8 cellular contexts compared by ENCODE assay signal in genomic region chr14:100317897-100318808, GRCh38. TPM values are rescaled to one million over a fixed set of nuclear protein-coding genes. Genes with fewer than 3 reads are reported as not detected.
DNase-seq lines count a peak whose midpoint lies in the region; ATAC-seq and TF ChIP-seq lines count a peak whose summit lies in the region.

No MANE protein-coding gene starts in this region.

- TF ChIP-seq CTCF in SU-DHL-6 (IDR thresholded peaks at IDR 0.05; ENCODE audit: insufficient read depth, low read length, poor library complexity, severe bottlenecking) (peak; percentile 76), hepatocyte (IDR thresholded peaks at IDR 0.05; ENCODE audit: poor library complexity) (peak; percentile 66)

- DNase-seq in activated naive CD8-positive, alpha-beta T cell treated with anti-CD3 and anti-CD28 coated beads, Interleukin-2, amount 10 ng/mL, durations not matched to agents 7 days and 5 days: peak; percentile 83
- DNase-seq in hepatocyte (ENCODE audit: low spot score) (peak; percentile 75), foreskin melanocyte (no peak), NCI-H2029 treated with DMSO at 0.1 percent for 48 hours (lab: John Stamatoyannopoulos, UW) (no peak)
- DNase-seq in stimulated activated CD4-positive, alpha-beta T cell treated with anti-CD3 and anti-CD28 coated beads, Interleukin-12 subunit alpha, Interleukin-12 subunit beta, amount 100 ng/mL, for 4 hours: peak; percentile 65

- peak overlapping the region; percentile 78 for H3K4me3 Mint-ChIP-seq in activated naive CD8-positive, alpha-beta T cell treated with anti-CD3 and anti-CD28 coated beads, Interleukin-2, amount 10 ng/mL, durations not matched to agents 7 days and 5 days

- POLR2A ChIA-PET in activated naive CD8-positive, alpha-beta T cell treated with anti-CD3 and anti-CD28 coated beads, Interleukin-2, amount 10 ng/mL, durations not matched to agents 7 days and 5 days (lab: Charles Lee): no interaction called here

- H3K4me2 ChIP-seq in SU-DHL-6 (ENCODE audit: low read depth, low read length, poor library complexity, severe bottlenecking): peak overlapping the region; percentile 25
- peak overlapping the region; percentile 60 for H3K4me2 ChIP-seq in hepatocyte

- H3K4me1 ChIP-seq in hepatocyte (ENCODE audit: insufficient read depth): no peaks in the 10 kb centered on the region

- H3K4me3 ChIP-seq in SU-DHL-6 (ENCODE audit: insufficient read depth, low read length, poor library complexity, severe bottlenecking) (no peak overlapping the region), hepatocyte (no peak overlapping the region)

- H3K36me3 ChIP-seq in SU-DHL-6 (ENCODE audit: low read length) (no peaks in the 10 kb centered on the region), hepatocyte (replicated peaks; ENCODE audit: insufficient read depth, low read depth) (no peaks in the 10 kb centered on the region)

- H3K27ac Mint-ChIP-seq in activated naive CD8-positive, alpha-beta T cell treated with anti-CD3 and anti-CD28 coated beads, Interleukin-2, amount 10 ng/mL, durations not matched to agents 7 days and 5 days: peak overlapping the region; percentile 68

- H3K9me3 ChIP-seq in SU-DHL-6 (ENCODE audit: insufficient read depth, low read length) (no peaks in the 10 kb centered on the region), hepatocyte (ENCODE audit: low read depth) (no peaks in the 10 kb centered on the region)

- H3K27me3 Mint-ChIP-seq in activated naive CD8-positive, alpha-beta T cell treated with anti-CD3 and anti-CD28 coated beads, Interleukin-2, amount 10 ng/mL, durations not matched to agents 7 days and 5 days: no peaks in the 10 kb centered on the region

- H3K9me2 ChIP-seq in SU-DHL-6 (replicated peaks; ENCODE audit: insufficient read depth, low read length) (no peaks in the 10 kb centered on the region), hepatocyte (replicated peaks; ENCODE audit: insufficient read depth) (no peaks in the 10 kb centered on the region)

- H2AFZ ChIP-seq in SU-DHL-6 (ENCODE audit: low read depth, low read length, severe bottlenecking) (peak overlapping the region; percentile 33), hepatocyte (peak overlapping the region; percentile 45)

- H3K9me3 Mint-ChIP-seq in activated naive CD8-positive, alpha-beta T cell treated with anti-CD3 and anti-CD28 coated beads, Interleukin-2, amount 10 ng/mL, durations not matched to agents 7 days and 5 days: no peaks in the 10 kb centered on the region

- 45% methylated on average over 40 of the region's 40 CpGs for WGBS in hepatocyte (ENCODE audit: low lambda C conversion rate, missing lambda C conversion rate)

- H3K27ac ChIP-seq in SU-DHL-6 (ENCODE audit: low read depth, low read length): no peak overlapping the region
- no peak overlapping the region for H3K27ac ChIP-seq in hepatocyte

- no peak overlapping the region for H3K9ac ChIP-seq in SU-DHL-6 (ENCODE audit: low read length)

- H3F3A ChIP-seq in SU-DHL-6 (ENCODE audit: insufficient read depth): no peaks in the 10 kb centered on the region

- H3K79me2 ChIP-seq in SU-DHL-6 (ENCODE audit: insufficient read depth, low read length) (no peaks in the 10 kb centered on the region), hepatocyte (no peaks in the 10 kb centered on the region)

- H4K20me1 ChIP-seq in SU-DHL-6 (ENCODE audit: low read depth, low read length) (no peaks in the 10 kb centered on the region), hepatocyte (ENCODE audit: insufficient read depth, poor library complexity, severe bottlenecking) (no peaks in the 10 kb centered on the region)

- no peaks in the 10 kb centered on the region for H3K36me3 Mint-ChIP-seq in activated naive CD8-positive, alpha-beta T cell treated with anti-CD3 and anti-CD28 coated beads, Interleukin-2, amount 10 ng/mL, durations not matched to agents 7 days and 5 days

- peaks cover 7% of the 10 kb centered on the region for H3K4me1 Mint-ChIP-seq in activated naive CD8-positive, alpha-beta T cell treated with anti-CD3 and anti-CD28 coated beads, Interleukin-2, amount 10 ng/mL, durations not matched to agents 7 days and 5 days

- H3K27me3 ChIP-seq in SU-DHL-6 (ENCODE audit: low read length) (no peaks in the 10 kb centered on the region), hepatocyte (no peaks in the 10 kb centered on the region)

- ATAC-seq in GM18520 (IDR thresholded peaks at IDR 0.05; ENCODE audit: unreplicated experiment): peak; percentile 61
- peak; percentile 86 for ATAC-seq in HG02981 (IDR thresholded peaks at IDR 0.05; ENCODE audit: unreplicated experiment)
- peak; percentile 95 for ATAC-seq in activated naive CD8-positive, alpha-beta T cell treated with anti-CD3 and anti-CD28 coated beads, Interleukin-2, amount 10 ng/mL, durations not matched to agents 7 days and 5 days (ENCODE audit: low read depth)

RNA-seq across cellular contexts. Expression of gene SLC25A47, which starts 5.0 kb away (rescaled TPM):
- total RNA-seq in activated naive CD8-positive, alpha-beta T cell treated with anti-CD3 and anti-CD28 coated beads, Interleukin-2, amount 10 ng/mL, durations not matched to agents 7 days and 5 days: not detected
- total RNA-seq in hepatocyte: 1.6 and 1.8 TPM in 2 replicates
- 0.77 and 1.8 TPM in 2 replicates for polyA plus RNA-seq in hepatocyte

RNA-seq across cellular contexts. Expression of gene SLC25A29, which starts 11.9 kb away (rescaled TPM):
- 10 to 100 TPM; 17.3 to 18.1 TPM for total RNA-seq in activated naive CD8-positive, alpha-beta T cell treated with anti-CD3 and anti-CD28 coated beads, Interleukin-2, amount 10 ng/mL, durations not matched to agents 7 days and 5 days
- total RNA-seq in hepatocyte: 88.7 and 90.1 TPM in 2 replicates
- polyA plus RNA-seq in hepatocyte: 73.1 and 106 TPM in 2 replicates

RNA-seq across cellular contexts. Expression of gene WDR25, which starts 58.1 kb away (rescaled TPM):
- total RNA-seq in activated naive CD8-positive, alpha-beta T cell treated with anti-CD3 and anti-CD28 coated beads, Interleukin-2, amount 10 ng/mL, durations not matched to agents 7 days and 5 days: 1 to 10 TPM; 6.1 to 8.4 TPM
- 14.1 and 18.7 TPM in 2 replicates for total RNA-seq in hepatocyte
- 19.7 and 22.8 TPM in 2 replicates for polyA plus RNA-seq in hepatocyte

Comparison
In these comparisons a context has a peak if more than half of its experiments do, and no peak if none do; other contexts are left out.
1. DNase-seq: peak in activated naive CD8-positive, alpha-beta T cell treated with anti-CD3 and anti-CD28 coated beads, Interleukin-2, amount 10 ng/mL, durations not matched to agents 7 days and 5 days (single experiment), hepatocyte (single experiment) and stimulated activated CD4-positive, alpha-beta T cell treated with anti-CD3 and anti-CD28 coated beads, Interleukin-12 subunit alpha, Interleukin-12 subunit beta, amount 100 ng/mL, for 4 hours (single experiment); none in foreskin melanocyte (single experiment) and NCI-H2029 treated with DMSO at 0.1 percent for 48 hours (single experiment).
2. Peak in every context shown above with its lines, with median percentiles within 50 percentile points of each other: ATAC-seq.